In the genomic region with DNA sequence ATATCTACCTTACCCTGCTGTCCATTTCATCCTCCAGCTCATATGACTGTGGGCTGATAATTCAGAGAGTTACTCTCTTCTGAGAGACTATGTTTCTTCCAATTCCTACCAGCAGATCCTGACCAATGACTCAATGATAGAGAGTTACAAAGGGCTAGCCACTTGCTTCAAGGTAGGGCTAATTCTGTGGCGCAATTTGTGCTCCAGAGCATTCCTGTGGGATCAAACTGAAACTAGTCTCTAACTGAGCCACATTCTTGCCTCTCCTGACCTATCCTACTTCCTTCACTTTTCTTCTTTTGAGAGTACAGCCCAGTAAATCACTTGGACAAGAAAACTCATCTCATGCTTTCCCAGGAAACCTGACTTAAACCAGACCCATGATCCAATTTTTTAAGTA, we compare ENCODE assay signal across 34 cellular contexts. TPM values are rescaled to one million over a fixed set of nuclear protein-coding genes. Genes with fewer than 3 reads are reported as not detected.
DNase-seq lines count a peak whose midpoint lies in the region; ATAC-seq and TF ChIP-seq lines count a peak whose summit lies in the region.
"Had no signal": no experiment of that assay in that cellular context is flagged by ENCODE, and none has a peak within 500 bp of the region (broad histone marks: within the 10 kb centered on the region; RNA-seq: fewer than 3 reads in every experiment).

No MANE protein-coding gene starts in this region.

- H3K9ac ChIP-seq in mesenchymal stem cell (ENCODE audit: low read length), result no peak overlapping the region

- no peak overlapping the region for H3K4me2 ChIP-seq in mesenchymal stem cell (ENCODE audit: low read length, poor library complexity, severe bottlenecking)
- H3K4me2 ChIP-seq: A549, smooth muscle cell had no signal

- no peak overlapping the region for H3K27ac ChIP-seq in mesenchymal stem cell (ENCODE audit: low read length, poor library complexity, severe bottlenecking)
- H3K27ac ChIP-seq in vagina, result no peak overlapping the region
- no peak overlapping the region for H3K27ac ChIP-seq in substantia nigra (ENCODE audit: low read depth, low read length, poor library complexity, severe bottlenecking)
- H3K27ac ChIP-seq: A549, esophagus muscularis mucosa, psoas muscle, testis had no signal

- no peak overlapping the region for H3K4ac ChIP-seq in mesenchymal stem cell (ENCODE audit: low read depth in 1 of 2, low read length in 2 of 2)

- H2BK12ac ChIP-seq in mesenchymal stem cell (ENCODE audit: low read length in 2 of 2), result no peak overlapping the region

- H3K18ac ChIP-seq in mesenchymal stem cell (ENCODE audit: low read depth in 1 of 2, low read length in 2 of 2), result no peak overlapping the region

- H3K4me1 Mint-ChIP-seq in Calu3 (ENCODE audit: low read depth, unreplicated experiment), result peaks cover 68% of the 10 kb centered on the region
- H3K4me1 Mint-ChIP-seq: central memory CD8-positive, alpha-beta T cell; stimulated activated naive B cell treated with anti-CD40 and anti-IgM and Interleukin-4, amounts not matched to agents 10 μg/mL and 1 μg/mL and 100 μg/mL, for 72 hours had no signal

- intact Hi-C loops in Calu3 (cut with micrococcal nuclease; ENCODE audit: unreplicated experiment), result loop anchor here (1.0 kb wide), 1 partner anchor 10 kb away; no protein-coding TSS in a partner anchor
- intact Hi-C loops in vagina (cut with DNase I), result no loop called here

- 85% methylated on average over 1 of the region's 1 CpG for WGBS in mesenchymal stem cell

- no peaks in the 10 kb centered on the region for H3K79me1 ChIP-seq in mesenchymal stem cell (replicated peaks; ENCODE audit: low read length, poor library complexity, severe bottlenecking)

- ATAC-seq in HG03159 (IDR thresholded peaks at IDR 0.05; ENCODE audit: unreplicated experiment) (no peak), omental fat pad (ENCODE audit: low FRiP score) (no peak)
- ATAC-seq: A549; GM12878; left ventricle myocardium superior; PC-3; psoas muscle; stimulated activated naive B cell treated with anti-CD40 and anti-IgM and Interleukin-4, amounts not matched to agents 10 μg/mL and 1 μg/mL and 100 μg/mL, for 72 hours had no signal

- peak; percentile 74 for DNase-seq in Calu3
- DNase-seq in SW480 (ENCODE audit: low spot score), result peak; percentile 20
- peak; percentile 1 for DNase-seq in fibroblast of mammary gland (ENCODE audit: low read depth)
- peak; percentile 67 for DNase-seq in mesenchymal stem cell
- DNase-seq in vagina (ENCODE audit: extremely low spot score in 2 of 2), result no peak
- no peak for DNase-seq in omental fat pad (ENCODE audit: low spot score)
- DNase-seq in substantia nigra (lab: John Stamatoyannopoulos, UW), result no peak
- DNase-seq: activated naive CD4-positive, alpha-beta T cell; activated T-cell treated with anti-CD3 and anti-CD28 coated beads, Interleukin-2, amount 50 U/mL, for 1 hour; amygdala; BE2C; DMS79 treated with DMSO at 0.1 percent for 48 hours; effector CD4-positive, alpha-beta T cell; HFFc6; left ventricle myocardium superior; NCI-H1105; NCI-H2029; NCI-H345; NCI-H82; PC-3; psoas muscle; stimulated activated naive B cell treated with anti-CD40 and anti-IgM and Interleukin-4, amounts not matched to agents 10 μg/mL and 1 μg/mL and 100 μg/mL, for 72 hours; T-helper 1 cell; testis had no signal

- no peak overlapping the region for H2BK5ac ChIP-seq in mesenchymal stem cell (ENCODE audit: low read depth, low read length, poor library complexity, severe bottlenecking)

- H3K27me3 Mint-ChIP-seq in Calu3 (ENCODE audit: unreplicated experiment), result no peaks in the 10 kb centered on the region
- H3K27me3 Mint-ChIP-seq: central memory CD8-positive, alpha-beta T cell; stimulated activated naive B cell treated with anti-CD40 and anti-IgM and Interleukin-4, amounts not matched to agents 10 μg/mL and 1 μg/mL and 100 μg/mL, for 72 hours had no signal

- H3K27me3 ChIP-seq in mesenchymal stem cell (ENCODE audit: control insufficient read depth in 1 of 2, insufficient read depth in 1 of 2, low read length in 2 of 2) (no peaks in the 10 kb centered on the region), vagina (no peaks in the 10 kb centered on the region)
- H3K27me3 ChIP-seq: BE2C, esophagus muscularis mucosa, testis had no signal

- no peak overlapping the region for H2AFZ ChIP-seq in mesenchymal stem cell (ENCODE audit: low read depth, low read length)

- H4K91ac ChIP-seq in mesenchymal stem cell (ENCODE audit: low read length), result no peak overlapping the region

- no peak for TF ChIP-seq POLR2A in vagina (IDR thresholded peaks at IDR 0.05)

- H3K9me3 ChIP-seq in mesenchymal stem cell (ENCODE audit: control insufficient read depth, low read length) (peaks cover 6% of the 10 kb centered on the region), vagina (no peaks in the 10 kb centered on the region)
- H3K9me3 ChIP-seq: A549, BE2C, psoas muscle, testis had no signal

- H2BK120ac ChIP-seq in mesenchymal stem cell (ENCODE audit: low read depth, low read length), result no peak overlapping the region

- CTCF ChIA-PET in Calu3 (lab: Charles Lee), result interaction anchor here (0.6 to 2.8 kb wide), 4 partner anchors 10 to 71 kb away, joined by 3 to 16 read pairs (median 4); no protein-coding TSS in a partner anchor

- H3K4me1 ChIP-seq in mesenchymal stem cell (ENCODE audit: control insufficient read depth, insufficient read depth, low read depth, low read length) (no peaks in the 10 kb centered on the region), vagina (no peaks in the 10 kb centered on the region)
- H3K4me1 ChIP-seq: A549, BE2C, esophagus muscularis mucosa, psoas muscle, testis had no signal

- no peak overlapping the region for H4K8ac ChIP-seq in mesenchymal stem cell (ENCODE audit: low read length)

- BruUV-seq in Calu3 (replicated peaks; lab: Mats Ljungman, UMichigan), result no TSS peak

- H3K4me3 Mint-ChIP-seq in Calu3 (ENCODE audit: low read depth, unreplicated experiment), result peak overlapping the region; percentile 43
- H3K4me3 Mint-ChIP-seq: central memory CD8-positive, alpha-beta T cell; HFFc6; neural crest cell; stimulated activated naive B cell treated with anti-CD40 and anti-IgM and Interleukin-4, amounts not matched to agents 10 μg/mL and 1 μg/mL and 100 μg/mL, for 72 hours had no signal

- no peak overlapping the region for H3K14ac ChIP-seq in mesenchymal stem cell (ENCODE audit: low read length in 2 of 2)

- no peak overlapping the region for H2BK15ac ChIP-seq in mesenchymal stem cell (ENCODE audit: low read depth, poor library complexity, severe bottlenecking)

- TF ChIP-seq CTCF in Calu3 (IDR thresholded peaks at IDR 0.05; ENCODE audit: unreplicated experiment) (no peak), fibroblast of mammary gland (conservative IDR thresholded peaks at IDR 0.05; ENCODE audit: control insufficient read depth, insufficient read depth, low read depth, low read length) (no peak), vagina (IDR thresholded peaks at IDR 0.05) (no peak), omental fat pad (IDR thresholded peaks at IDR 0.05) (no peak)

- H2AK5ac ChIP-seq in mesenchymal stem cell (ENCODE audit: low read length, severe bottlenecking), result no peak overlapping the region

- H3K36me3 Mint-ChIP-seq in Calu3 (ENCODE audit: insufficient read depth, unreplicated experiment), result peaks cover 19% of the 10 kb centered on the region
- H3K36me3 Mint-ChIP-seq: stimulated activated naive B cell treated with anti-CD40 and anti-IgM and Interleukin-4, amounts not matched to agents 10 μg/mL and 1 μg/mL and 100 μg/mL, for 72 hours had no signal

- H3K23ac ChIP-seq in mesenchymal stem cell (ENCODE audit: low read length in 2 of 2), result no peak overlapping the region

- no peaks in the 10 kb centered on the region for H3K36me3 ChIP-seq in mesenchymal stem cell (ENCODE audit: control insufficient read depth in 1 of 2, insufficient read depth in 2 of 2, low read depth in 1 of 2, low read length in 2 of 2)
- no peaks in the 10 kb centered on the region for H3K36me3 ChIP-seq in vagina
- H3K36me3 ChIP-seq: BE2C, esophagus muscularis mucosa had no signal

- peak overlapping the region; percentile 97 for H3K27ac Mint-ChIP-seq in Calu3 (ENCODE audit: unreplicated experiment)
- H3K27ac Mint-ChIP-seq: HFFc6; stimulated activated naive B cell treated with anti-CD40 and anti-IgM and Interleukin-4, amounts not matched to agents 10 μg/mL and 1 μg/mL and 100 μg/mL, for 72 hours had no signal

- H3K9me3 Mint-ChIP-seq in Calu3 (ENCODE audit: low read depth, unreplicated experiment), result peaks cover 8% of the 10 kb centered on the region
- H3K9me3 Mint-ChIP-seq: HFFc6 had no signal

- H3K4me3 ChIP-seq in fibroblast of mammary gland (ENCODE audit: control insufficient read depth, low read depth, low read length) (no peak overlapping the region), mesenchymal stem cell (ENCODE audit: insufficient read depth in 1 of 2, low read depth in 1 of 2, low read length in 2 of 2) (no peak overlapping the region), vagina (no peak overlapping the region)
- H3K4me3 ChIP-seq: A549, esophagus muscularis mucosa, GM12878, psoas muscle, smooth muscle cell, testis had no signal

RNA-seq across cellular contexts. Expression of gene ASZ1, which starts 17.9 kb away (rescaled TPM):
- total RNA-seq in Calu3 (2022) (not detected in 2 replicates), vagina (not detected), omental fat pad (not detected)
- not detected for polyA plus RNA-seq in mesenchymal stem cell (2013, experiment 1 of 2)
- not detected for polyA plus RNA-seq in mesenchymal stem cell (2013, experiment 2 of 2)
- total RNA-seq: esophagus muscularis mucosa, glomerular endothelial cell, HFFc6, left ventricle myocardium superior, LHCN-M2, mucosa of gallbladder, neural crest cell, PC-3, psoas muscle, smooth muscle cell had no signal
- polyA plus RNA-seq: A549, psoas muscle, smooth muscle cell had no signal

RNA-seq across cellular contexts. Expression of gene CFTR, which starts 34.6 kb away (rescaled TPM):
- 267 and 502 TPM in 2 replicates for total RNA-seq in Calu3 (2022)
- 0.79 TPM for polyA plus RNA-seq in mesenchymal stem cell (2013, experiment 1 of 2)
- polyA plus RNA-seq in mesenchymal stem cell (2013, experiment 2 of 2), result 0.90 TPM
- not detected for total RNA-seq in vagina
- total RNA-seq in omental fat pad, result 1 to 10 TPM in 2 of 4 donors, under 1 TPM in 2; 0.32 to 7.1 (median 1.3) TPM
- total RNA-seq: esophagus muscularis mucosa, glomerular endothelial cell, HFFc6, LHCN-M2, neural crest cell, PC-3 had no signal

Comparison
In these comparisons a context has a peak if more than half of its experiments do, and no peak if none do; other contexts are left out.
1. DNase-seq: peak in Calu3 (single experiment), SW480 (single experiment), fibroblast of mammary gland (single experiment) and mesenchymal stem cell (single experiment); none in vagina (0 of 2), omental fat pad (single experiment) and substantia nigra (0 of 49).
2. RNA of gene CFTR, which starts 34.6 kb away (total RNA-seq): 267 to 502 TPM in Calu3; 0.32 to 7.1 TPM in omental fat pad and not detected in vagina (single experiment); every median in the first group is over 10 times any median in the second.